Comparison of ENCODE assay signal across 26 cellular contexts in the genomic region with DNA sequence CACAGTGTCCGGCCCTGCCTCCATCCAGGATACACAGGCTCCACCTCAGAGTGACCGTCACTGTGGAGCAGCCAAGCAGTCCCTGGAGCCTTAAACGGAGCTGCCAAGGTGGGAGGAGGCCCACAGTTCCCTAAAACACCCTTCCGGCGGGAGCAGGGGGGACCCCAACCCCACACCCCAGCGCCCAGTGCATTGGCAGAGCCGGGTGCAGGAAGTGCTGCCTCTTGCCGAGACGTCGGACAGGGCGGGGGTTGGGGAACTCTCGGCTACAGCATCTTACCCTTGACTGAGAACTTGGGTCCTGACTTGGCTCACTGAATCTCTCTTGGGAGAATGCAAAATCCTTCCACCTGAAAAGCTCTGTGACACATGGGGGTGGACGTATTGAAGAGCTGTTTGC. TPM values are rescaled to one million over a fixed set of nuclear protein-coding genes. Genes with fewer than 3 reads are reported as not detected.
"Had no signal": no experiment of that assay in that cellular context is flagged by ENCODE, and none has a peak within 500 bp of the region (broad histone marks: within the 10 kb centered on the region; RNA-seq: fewer than 3 reads in every experiment).

No MANE protein-coding gene starts in this region.

- H3K36me3 ChIP-seq: neural progenitor cell, neutrophil, ovary, right lobe of liver, sigmoid colon, thoracic aorta, thyroid gland, tibial nerve, upper lobe of left lung, vagina had no signal

- H3K79me2 ChIP-seq: parathyroid adenoma had no signal

- ATAC-seq: naive thymus-derived CD4-positive, alpha-beta T cell; natural killer cell; psoas muscle; right lobe of liver; stimulated activated effector memory CD8-positive, alpha-beta T cell treated with anti-CD3 and anti-CD28 coated beads, Interleukin-12 subunit alpha, Interleukin-12 subunit beta, amount 100 ng/mL, for 72 hours; stimulated activated naive B cell treated with anti-CD40 and anti-IgM and Interleukin-4, amounts not matched to agents 10 μg/mL and 1 μg/mL and 100 μg/mL, for 72 hours had no signal

- H3K4me2 ChIP-seq: neural progenitor cell had no signal

- H3K9ac ChIP-seq: neural progenitor cell, parathyroid adenoma had no signal

- H2AFZ ChIP-seq: neural progenitor cell, parathyroid adenoma had no signal

- H3K27ac ChIP-seq: neural progenitor cell, neutrophil, ovary, parathyroid adenoma, psoas muscle, right lobe of liver, sigmoid colon, stomach, thoracic aorta, thyroid gland, tibial nerve, upper lobe of left lung, vagina had no signal

- H3K27me3 ChIP-seq: neural progenitor cell, ovary, right lobe of liver, sigmoid colon, stomach, thyroid gland, tibial nerve, upper lobe of left lung, vagina had no signal

- H3K4me1 ChIP-seq: parathyroid adenoma, psoas muscle, right lobe of liver, sigmoid colon, stomach, thyroid gland, tibial nerve, upper lobe of left lung, vagina had no signal

- DNase-seq: naive thymus-derived CD4-positive, alpha-beta T cell; natural killer cell; nucleus accumbens; ovary; psoas muscle; right lobe of liver; sigmoid colon; small intestine; stimulated activated CD4-positive, alpha-beta T cell treated with anti-CD3 and anti-CD28 coated beads, Interleukin-15, amount 100 ng/mL, for 24 hours; stimulated activated CD4-positive, alpha-beta T cell treated with anti-CD3 and anti-CD28 coated beads, Interleukin-2, amount 100 ng/mL, for 24 hours; stimulated activated CD4-positive, alpha-beta T cell treated with anti-CD3 and anti-CD28 coated beads, Interleukin-2, amount 100 ng/mL, for 48 hours; stimulated activated CD4-positive, alpha-beta T cell treated with anti-CD3 and anti-CD28 coated beads, Interleukin-4, amount 100 ng/mL, for 24 hours; stimulated activated naive B cell treated with anti-CD40 and anti-IgM and Interleukin-4, amounts not matched to agents 10 μg/mL and 1 μg/mL and 100 μg/mL, for 72 hours; stimulated activated naive CD4-positive, alpha-beta T cell treated with Interleukin-2 at 50 U/mL for 16 hours; stomach; thyroid gland; trophoblast cell; upper lobe of left lung had no signal

- H3K4me3 ChIP-seq: neural progenitor cell, ovary, psoas muscle, right lobe of liver, sigmoid colon, stomach, thoracic aorta, thyroid gland, tibial nerve, upper lobe of left lung, vagina had no signal

- FAIRE-seq: small intestine, urothelium cell line had no signal

- H3K9me3 ChIP-seq: neutrophil, ovary, psoas muscle, right lobe of liver, sigmoid colon, stomach, thoracic aorta, thyroid gland, tibial nerve, upper lobe of left lung, vagina had no signal

RNA-seq across cellular contexts. Expression of gene TMEM51, which starts 38.7 kb away (rescaled TPM):
- total RNA-seq: natural killer cell had no signal
- polyA plus RNA-seq: naive thymus-derived CD4-positive, alpha-beta T cell had no signal
